In genomic region chr1:9651565-9652378, GRCh38 we compare ENCODE assay signal across 8 cellular contexts. TPM values are rescaled to one million over a fixed set of nuclear protein-coding genes. Genes with fewer than 3 reads are reported as not detected.
DNase-seq lines count a peak whose midpoint lies in the region; ATAC-seq and TF ChIP-seq lines count a peak whose summit lies in the region.

Gene PIK3CD, plus strand, starts transcription at chr1:9651731. Its CDS starts 58,725 bp downstream, at chr1:9710456.

- DNase-seq in EL (peak; percentile 59), ascending aorta (ENCODE audit: low spot score in 2 of 2) (no peak), GM19240 (ENCODE audit: insufficient read length, low spot score) (no peak)

- H3K4me1 ChIP-seq in ascending aorta, result peaks cover 7 to 12% of the 10 kb centered on the region in 2 donors
- no peaks in the 10 kb centered on the region for H3K4me1 ChIP-seq in iPS-18a (ENCODE audit: control insufficient read depth, low read depth, low read length)
- H3K4me1 ChIP-seq in skeletal muscle tissue (ENCODE audit: control insufficient read depth in 3 of 3, insufficient read depth in 3 of 3, low read length in 3 of 3), result peaks cover 2 to 6% (median 4%) of the 10 kb centered on the region in 3 donors

- no peaks in the 10 kb centered on the region for H3K36me3 ChIP-seq in ascending aorta
- H3K36me3 ChIP-seq in iPS-18a (ENCODE audit: control insufficient read depth, low read depth, low read length), result no peaks in the 10 kb centered on the region
- no peaks in the 10 kb centered on the region for H3K36me3 ChIP-seq in skeletal muscle tissue (ENCODE audit: control insufficient read depth in 3 of 3, insufficient read depth in 3 of 3, low read length in 3 of 3)

- intact Hi-C loops in ascending aorta (cut with DNase I), result no loop called here

- H3K9ac ChIP-seq in iPS-18a (ENCODE audit: low read length) (peak within 1 kb of the TSS; percentile 18), skeletal muscle tissue (ENCODE audit: low read depth in 1 of 3, low read length in 3 of 3) (peak within 1 kb of the TSS in 1 of 3 donors; percentile 16)

- H3K27me3 ChIP-seq in ascending aorta (no peaks in the 10 kb centered on the region), iPS-18a (ENCODE audit: control insufficient read depth, insufficient read depth, low read length) (peaks cover 42% of the 10 kb centered on the region), skeletal muscle tissue (ENCODE audit: control insufficient read depth in 3 of 3, insufficient read depth in 3 of 3, low read length in 3 of 3) (peaks cover 31 to 63% (median 42%) of the 10 kb centered on the region in 3 donors)

- TF ChIP-seq CTCF in ascending aorta (IDR thresholded peaks at IDR 0.05), result no peak

- peak; percentile 32 for ATAC-seq in HG03175 (IDR thresholded peaks at IDR 0.05; ENCODE audit: unreplicated experiment)
- ATAC-seq in SK-N-SH treated with all-trans-retinoic acid at 6 μM for 48 hours, result peak; percentile 78
- ATAC-seq in GM18520 (IDR thresholded peaks at IDR 0.05; ENCODE audit: unreplicated experiment), result no peak

- H3K27ac ChIP-seq in ascending aorta (peak within 1 kb of the TSS in 1 of 2 donors; percentile 26), iPS-18a (ENCODE audit: low read length) (no peak within 1 kb of the TSS), skeletal muscle tissue (ENCODE audit: low read depth, low read length) (peak within 1 kb of the TSS; percentile 30)

- peak within 1 kb of the TSS; percentile 52 to 66 for H3K4me3 ChIP-seq in ascending aorta
- H3K4me3 ChIP-seq in iPS-18a (ENCODE audit: low read length), result peak within 1 kb of the TSS; percentile 60
- H3K4me3 ChIP-seq in skeletal muscle tissue (ENCODE audit: low read length in 3 of 3), result peak within 1 kb of the TSS in 2 of 3 donors; percentile 58 to 60

- no peaks in the 10 kb centered on the region for H3K9me3 ChIP-seq in ascending aorta
- no peaks in the 10 kb centered on the region for H3K9me3 ChIP-seq in iPS-18a (ENCODE audit: control insufficient read depth, low read depth, low read length)
- H3K9me3 ChIP-seq in skeletal muscle tissue (ENCODE audit: control insufficient read depth in 3 of 3, low read length in 3 of 3), result no peaks in the 10 kb centered on the region

TF ChIP-seq in SK-N-SH treated with all-trans-retinoic acid at 6 μM for 48 hours, 23 proteins besides CTCF, POLR2A, EP300 and RAD21:
- TF ChIP-seq CREB5 (CRISPR knock-in tag; IDR thresholded peaks at IDR 0.05; ENCODE audit: low read depth) (no peak), POU6F1 (CRISPR knock-in tag; IDR thresholded peaks at IDR 0.05; ENCODE audit: borderline replicate concordance, low read depth) (no peak), GLIS3 (CRISPR knock-in tag; IDR thresholded peaks at IDR 0.05) (no peak), SNAI2 (CRISPR knock-in tag; IDR thresholded peaks at IDR 0.05) (no peak)

RNA-seq across cellular contexts. Expression of gene PIK3CD, which starts in this region (rescaled TPM):
- total RNA-seq in ascending aorta, result 19.7 TPM
- total RNA-seq in skeletal muscle tissue, result 4.2 TPM
